36 cellular contexts compared by ENCODE assay signal in the genomic region with DNA sequence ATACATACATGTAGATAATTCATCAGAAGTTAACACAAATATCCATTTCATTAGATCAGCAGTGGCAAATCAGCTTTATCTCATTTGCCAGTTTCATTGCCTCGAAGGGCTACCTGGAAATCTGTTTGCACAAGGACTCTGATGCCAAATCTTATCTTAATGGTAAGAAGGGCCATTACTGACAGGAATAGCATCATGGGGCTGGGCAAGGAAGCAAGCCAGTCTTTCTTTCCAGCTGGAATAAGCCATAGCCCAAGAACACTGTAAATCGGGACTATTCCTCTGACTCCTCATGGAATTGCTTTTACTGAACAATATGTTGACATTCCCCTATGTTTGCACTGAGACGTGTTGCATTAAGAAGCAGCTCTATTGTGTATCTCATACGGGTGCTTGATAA.
"Had no signal": no experiment of that assay in that cellular context is flagged by ENCODE, and none has a peak within 500 bp of the region (broad histone marks: within the 10 kb centered on the region; RNA-seq: fewer than 3 reads in every experiment).

No MANE protein-coding gene starts in this region.

- H3K9me3 Mint-ChIP-seq: activated B cell treated with CpG ODN at 0.5 μM for 24 hours; activated CD4-positive, alpha-beta memory T cell treated with anti-CD3 and anti-CD28 coated beads for 36 hours; activated CD4-positive, alpha-beta T cell treated with anti-CD3 and anti-CD28 coated beads, Interleukin-2, amount 10 ng/mL, durations not matched to agents 24 days and 14 days; activated CD8-positive, alpha-beta T cell treated with anti-CD3 and anti-CD28 coated beads for 36 hours; activated naive CD4-positive, alpha-beta T cell treated with anti-CD3 and anti-CD28 coated beads for 36 hours; activated naive CD4-positive, alpha-beta T cell treated with anti-CD3 and anti-CD28 coated beads, Interleukin-2, amount 50 U/mL, for 72 hours; activated naive CD8-positive, alpha-beta T cell treated with anti-CD3 and anti-CD28 coated beads for 36 hours; activated T-cell treated with anti-CD3 and anti-CD28 coated beads, Interleukin-2, amount 50 U/mL, for 4 hours; activated T-cell treated with anti-CD3 and anti-CD28 coated beads, Interleukin-2, amount 50 U/mL, for 72 hours; activated T-helper 1 cell treated with anti-CD3 and anti-CD28 coated beads, Interleukin-12 subunit alpha, Interleukin-12 subunit beta, Interleukin-2, Interleukin-4 antibody, amounts not matched to agents 30 ng/mL and 10 ng/mL and 1 ng/mL, durations not matched to agents 14 hours and 24 hours and 36 hours; activated T-helper 17 cell treated with anti-CD3 and anti-CD28 coated beads, Interleukin-2, amount 50 U/mL, for 72 hours; brain; central memory CD8-positive, alpha-beta T cell; T-helper 1 cell treated with Interleukin-12 subunit alpha and Interleukin-12 subunit beta and Interleukin-4 antibody, amounts not matched to agents 30 μg/mL and 1 μg/mL, for 36 hours; T-helper 2 cell treated with Interferon-gamma antibody and Interleukin-4, amounts not matched to agents 5 μg/mL and 100 μg/mL, for 36 hours had no signal

- DNase-seq: activated B cell treated with CpG ODN at 0.5 μM for 24 hours; activated CD4-positive, alpha-beta memory T cell treated with anti-CD3 and anti-CD28 coated beads for 36 hours; activated CD4-positive, alpha-beta T cell treated with anti-CD3 and anti-CD28 coated beads for 4 hours; activated CD4-positive, alpha-beta T cell treated with anti-CD3 and anti-CD28 coated beads, Interleukin-2, amount 10 ng/mL, durations not matched to agents 24 days and 14 days; activated CD4-positive, alpha-beta T cell treated with anti-CD3 and anti-CD28 coated beads, Interleukin-2, amount 50 U/mL, for 1 hour; activated CD4-positive, alpha-beta T cell treated with anti-CD3 and anti-CD28 coated beads, Interleukin-2, amount 50 U/mL, for 4 hours; activated CD4-positive, CD25-positive, alpha-beta regulatory T cell treated with anti-CD3 and anti-CD28 coated beads, Interleukin-2, amount 50 U/mL, for 72 hours; activated CD8-positive, alpha-beta memory T cell treated with anti-CD3 and anti-CD28 coated beads, Interleukin-2, amount 50 U/mL, for 4 hours; activated CD8-positive, alpha-beta T cell treated with anti-CD3 and anti-CD28 coated beads for 36 hours; activated effector memory CD4-positive, alpha-beta T cell treated with anti-CD3 and anti-CD28 coated beads, Interleukin-2, amount 50 U/mL, for 16 hours; activated gamma-delta T cell treated with Interleukin-2 at 50 U/mL for 16 hours; activated naive CD4-positive, alpha-beta T cell; activated naive CD4-positive, alpha-beta T cell treated with anti-CD3 and anti-CD28 coated beads for 36 hours; activated naive CD4-positive, alpha-beta T cell treated with anti-CD3 and anti-CD28 coated beads, Interleukin-2, amount 50 U/mL, for 16 hours; activated naive CD8-positive, alpha-beta T cell treated with anti-CD3 and anti-CD28 coated beads for 36 hours; activated T-cell treated with anti-CD3 and anti-CD28 coated beads for 4 hours; activated T-cell treated with anti-CD3 and anti-CD28 coated beads, Interleukin-2, amount 50 U/mL, for 1 hour; activated T-cell treated with anti-CD3 and anti-CD28 coated beads, Interleukin-2, amount 50 U/mL, for 4 hours; activated T-cell treated with anti-CD3 and anti-CD28 coated beads, Interleukin-2, amount 50 U/mL, for 72 hours; adrenal gland; amniotic stem cell; aorta; caudate nucleus; cerebellar nuclear complex; T-helper 1 cell; T-helper 2 cell; T-helper 9 cell had no signal

- ATAC-seq: activated CD8-positive, alpha-beta T cell treated with anti-CD3 and anti-CD28 coated beads for 36 hours; activated naive CD4-positive, alpha-beta T cell treated with anti-CD3 and anti-CD28 coated beads, Interleukin-2, amount 50 U/mL, for 72 hours; activated T-cell treated with anti-CD3 and anti-CD28 coated beads, Interleukin-2, amount 50 U/mL, for 4 hours; activated T-cell treated with anti-CD3 and anti-CD28 coated beads, Interleukin-2, amount 50 U/mL, for 72 hours; activated T-helper 17 cell treated with anti-CD3 and anti-CD28 coated beads, Interleukin-2, amount 50 U/mL, for 72 hours had no signal

- H3K36me3 ChIP-seq: adrenal gland, cardiac muscle cell had no signal

- H3K36me3 Mint-ChIP-seq: activated CD4-positive, alpha-beta memory T cell treated with anti-CD3 and anti-CD28 coated beads for 36 hours; activated naive CD4-positive, alpha-beta T cell treated with anti-CD3 and anti-CD28 coated beads, Interleukin-2, amount 50 U/mL, for 72 hours; activated naive CD8-positive, alpha-beta T cell treated with anti-CD3 and anti-CD28 coated beads for 36 hours had no signal

- H3K4me3 ChIP-seq: adrenal gland, cardiac muscle cell had no signal

- H3K27ac ChIP-seq: adrenal gland, cardiac muscle cell, VCaP had no signal

- H3K9me3 ChIP-seq: adrenal gland had no signal

- H3K4me1 Mint-ChIP-seq: activated B cell treated with CpG ODN at 0.5 μM for 24 hours; activated CD4-positive, alpha-beta T cell treated with anti-CD3 and anti-CD28 coated beads, Interleukin-2, amount 10 ng/mL, durations not matched to agents 24 days and 14 days; activated naive CD8-positive, alpha-beta T cell treated with anti-CD3 and anti-CD28 coated beads for 36 hours; activated T-helper 17 cell treated with anti-CD3 and anti-CD28 coated beads, Interleukin-2, amount 50 U/mL, for 72 hours; central memory CD8-positive, alpha-beta T cell had no signal

- H3K27me3 ChIP-seq: adrenal gland, cardiac muscle cell had no signal

- H3K4me3 Mint-ChIP-seq: activated B cell treated with CpG ODN at 0.5 μM for 24 hours; activated CD4-positive, alpha-beta memory T cell treated with anti-CD3 and anti-CD28 coated beads for 36 hours; activated CD4-positive, alpha-beta T cell treated with anti-CD3 and anti-CD28 coated beads, Interleukin-2, amount 10 ng/mL, durations not matched to agents 24 days and 14 days; activated CD8-positive, alpha-beta T cell treated with anti-CD3 and anti-CD28 coated beads for 36 hours; activated naive CD4-positive, alpha-beta T cell treated with anti-CD3 and anti-CD28 coated beads for 36 hours; activated naive CD8-positive, alpha-beta T cell treated with anti-CD3 and anti-CD28 coated beads for 36 hours; activated T-cell treated with anti-CD3 and anti-CD28 coated beads, Interleukin-2, amount 50 U/mL, for 4 hours; activated T-cell treated with anti-CD3 and anti-CD28 coated beads, Interleukin-2, amount 50 U/mL, for 72 hours; activated T-helper 1 cell treated with anti-CD3 and anti-CD28 coated beads, Interleukin-12 subunit alpha, Interleukin-12 subunit beta, Interleukin-2, Interleukin-4 antibody, amounts not matched to agents 30 ng/mL and 10 ng/mL and 1 ng/mL, durations not matched to agents 14 hours and 24 hours and 36 hours; activated T-helper 17 cell treated with anti-CD3 and anti-CD28 coated beads, Interleukin-2, amount 50 U/mL, for 72 hours; brain; central memory CD8-positive, alpha-beta T cell; T-helper 1 cell treated with Interleukin-12 subunit alpha and Interleukin-12 subunit beta and Interleukin-4 antibody, amounts not matched to agents 30 μg/mL and 1 μg/mL, for 36 hours; T-helper 2 cell treated with Interferon-gamma antibody and Interleukin-4, amounts not matched to agents 5 μg/mL and 100 μg/mL, for 36 hours had no signal

- H3K4me1 ChIP-seq: adrenal gland had no signal

- H3K27ac Mint-ChIP-seq: activated B cell treated with CpG ODN at 0.5 μM for 24 hours; activated CD4-positive, alpha-beta memory T cell treated with anti-CD3 and anti-CD28 coated beads for 36 hours; activated CD4-positive, alpha-beta T cell treated with anti-CD3 and anti-CD28 coated beads, Interleukin-2, amount 10 ng/mL, durations not matched to agents 24 days and 14 days; activated CD8-positive, alpha-beta T cell treated with anti-CD3 and anti-CD28 coated beads for 36 hours; activated naive CD4-positive, alpha-beta T cell treated with anti-CD3 and anti-CD28 coated beads for 36 hours; activated naive CD4-positive, alpha-beta T cell treated with anti-CD3 and anti-CD28 coated beads, Interleukin-2, amount 50 U/mL, for 72 hours; activated naive CD8-positive, alpha-beta T cell treated with anti-CD3 and anti-CD28 coated beads for 36 hours; activated T-cell treated with anti-CD3 and anti-CD28 coated beads, Interleukin-2, amount 50 U/mL, for 72 hours; activated T-helper 1 cell treated with anti-CD3 and anti-CD28 coated beads, Interleukin-12 subunit alpha, Interleukin-12 subunit beta, Interleukin-2, Interleukin-4 antibody, amounts not matched to agents 30 ng/mL and 10 ng/mL and 1 ng/mL, durations not matched to agents 14 hours and 24 hours and 36 hours; activated T-helper 17 cell treated with anti-CD3 and anti-CD28 coated beads, Interleukin-2, amount 50 U/mL, for 72 hours; T-helper 1 cell treated with Interleukin-12 subunit alpha and Interleukin-12 subunit beta and Interleukin-4 antibody, amounts not matched to agents 30 μg/mL and 1 μg/mL, for 36 hours; T-helper 2 cell treated with Interferon-gamma antibody and Interleukin-4, amounts not matched to agents 5 μg/mL and 100 μg/mL, for 36 hours had no signal
